Comparison of ENCODE assay signal across 19 cellular contexts in genomic region chr17:50192116-50192872, GRCh38. TPM values are rescaled to one million over a fixed set of nuclear protein-coding genes. Genes with fewer than 3 reads are reported as not detected.
A peak's percentile ranks its signal among the peaks of the same experiment; 100 is the strongest.
DNase-seq lines count a peak whose midpoint lies in the region; ATAC-seq and TF ChIP-seq lines count a peak whose summit lies in the region.
"Had no signal": no experiment of that assay in that cellular context is flagged by ENCODE, and none has a peak within 500 bp of the region (broad histone marks: within the 10 kb centered on the region; RNA-seq: fewer than 3 reads in every experiment).

No MANE protein-coding gene starts in this region.

- H3K4me3 Mint-ChIP-seq in stimulated activated naive B cell treated with anti-CD40 and anti-IgM and Interleukin-4, amounts not matched to agents 10 μg/mL and 1 μg/mL and 100 μg/mL, for 72 hours, result peak overlapping the region; percentile 31 to 37
- H3K4me3 Mint-ChIP-seq in activated CD8-positive, alpha-beta T cell treated with anti-CD3 and anti-CD28 coated beads for 36 hours, result no peak overlapping the region
- H3K4me3 Mint-ChIP-seq: activated naive CD4-positive, alpha-beta T cell treated with anti-CD3 and anti-CD28 coated beads, Interleukin-2, amount 10 ng/mL, durations not matched to agents 7 days and 5 days; natural killer cell treated with Interleukin-12 subunit alpha and Interleukin-12 subunit beta and Interleukin-15 and Interleukin-18, amount 100 ng/mL, for 72 hours had no signal

- no peak overlapping the region for H3K27ac ChIP-seq in BLaER1
- peak overlapping the region; percentile 78 for H3K27ac ChIP-seq in OCI-LY3 (ENCODE audit: low read length)
- H3K27ac ChIP-seq: C4-2B, dorsolateral prefrontal cortex had no signal

- no peak for TF ChIP-seq CTCF in OCI-LY3 (IDR thresholded peaks at IDR 0.05; ENCODE audit: low read depth, low read length)
- TF ChIP-seq CTCF in foreskin fibroblast (IDR thresholded peaks at IDR 0.05; ENCODE audit: low read depth, low read length), result no peak
- TF ChIP-seq CTCF in activated CD8-positive, alpha-beta T cell treated with anti-CD3 and anti-CD28 coated beads for 36 hours (IDR thresholded peaks at IDR 0.05), result no peak

- no peak for ATAC-seq in stimulated activated naive B cell treated with anti-CD40 and anti-IgM and Interleukin-4, amounts not matched to agents 10 μg/mL and 1 μg/mL and 100 μg/mL, for 72 hours (replicated peaks)
- no peak for ATAC-seq in activated CD8-positive, alpha-beta T cell treated with anti-CD3 and anti-CD28 coated beads for 36 hours
- no peak for ATAC-seq in HG03469 (IDR thresholded peaks at IDR 0.05; ENCODE audit: unreplicated experiment)
- ATAC-seq: heart left ventricle; natural killer cell treated with Interleukin-12 subunit alpha and Interleukin-12 subunit beta and Interleukin-15 and Interleukin-18, amount 100 ng/mL, for 72 hours had no signal

- peak overlapping the region; percentile 9 for H3K27ac Mint-ChIP-seq in stimulated activated naive B cell treated with anti-CD40 and anti-IgM and Interleukin-4, amounts not matched to agents 10 μg/mL and 1 μg/mL and 100 μg/mL, for 72 hours
- H3K27ac Mint-ChIP-seq in activated CD8-positive, alpha-beta T cell treated with anti-CD3 and anti-CD28 coated beads for 36 hours, result no peak overlapping the region
- H3K27ac Mint-ChIP-seq: activated naive CD4-positive, alpha-beta T cell treated with anti-CD3 and anti-CD28 coated beads, Interleukin-2, amount 10 ng/mL, durations not matched to agents 7 days and 5 days; natural killer cell treated with Interleukin-12 subunit alpha and Interleukin-12 subunit beta and Interleukin-15 and Interleukin-18, amount 100 ng/mL, for 72 hours had no signal

- no peaks in the 10 kb centered on the region for H3K9me3 Mint-ChIP-seq in stimulated activated naive B cell treated with anti-CD40 and anti-IgM and Interleukin-4, amounts not matched to agents 10 μg/mL and 1 μg/mL and 100 μg/mL, for 72 hours
- no peaks in the 10 kb centered on the region for H3K9me3 Mint-ChIP-seq in activated CD8-positive, alpha-beta T cell treated with anti-CD3 and anti-CD28 coated beads for 36 hours
- H3K9me3 Mint-ChIP-seq: activated naive CD4-positive, alpha-beta T cell treated with anti-CD3 and anti-CD28 coated beads, Interleukin-2, amount 10 ng/mL, durations not matched to agents 7 days and 5 days; brain; natural killer cell treated with Interleukin-12 subunit alpha and Interleukin-12 subunit beta and Interleukin-15 and Interleukin-18, amount 100 ng/mL, for 72 hours had no signal

- H3K9me3 ChIP-seq in BLaER1, result no peaks in the 10 kb centered on the region
- no peaks in the 10 kb centered on the region for H3K9me3 ChIP-seq in OCI-LY3 (ENCODE audit: insufficient read depth, low read length)
- H3K9me3 ChIP-seq: heart left ventricle had no signal

- POLR2A ChIA-PET in activated CD8-positive, alpha-beta T cell treated with anti-CD3 and anti-CD28 coated beads for 36 hours (lab: Charles Lee), result no interaction called here

- 0 out of 2 replicates have a peak overlapping the region, but pooled peaks have one; percentile 24 for H2AFZ ChIP-seq in OCI-LY3 (ENCODE audit: low read depth, low read length)

- DNase-seq in foreskin fibroblast (peak in 1 of 2 donors; percentile 27), mucosa of gallbladder (ENCODE audit: low spot score) (no peak)
- DNase-seq in stimulated activated naive B cell treated with anti-CD40 and anti-IgM and Interleukin-4, amounts not matched to agents 10 μg/mL and 1 μg/mL and 100 μg/mL, for 72 hours, result no peak
- DNase-seq in activated CD8-positive, alpha-beta T cell treated with anti-CD3 and anti-CD28 coated beads for 36 hours, result no peak
- DNase-seq: activated CD4-positive, alpha-beta T cell treated with anti-CD3 and anti-CD28 coated beads, Interleukin-2, amount 50 U/mL, for 4 hours; activated naive CD4-positive, alpha-beta T cell treated with anti-CD3 and anti-CD28 coated beads, Interleukin-2, amount 10 ng/mL, durations not matched to agents 7 days and 5 days; dorsolateral prefrontal cortex; erythroblast; mammary epithelial cell; NCI-H146; NCI-H774 had no signal

- H3K36me3 Mint-ChIP-seq in stimulated activated naive B cell treated with anti-CD40 and anti-IgM and Interleukin-4, amounts not matched to agents 10 μg/mL and 1 μg/mL and 100 μg/mL, for 72 hours, result peaks cover 0 to 1% of the 10 kb centered on the region in 2 donors
- H3K36me3 Mint-ChIP-seq in activated CD8-positive, alpha-beta T cell treated with anti-CD3 and anti-CD28 coated beads for 36 hours (ENCODE audit: low read depth), result no peaks in the 10 kb centered on the region
- H3K36me3 Mint-ChIP-seq: activated naive CD4-positive, alpha-beta T cell treated with anti-CD3 and anti-CD28 coated beads, Interleukin-2, amount 10 ng/mL, durations not matched to agents 7 days and 5 days; natural killer cell treated with Interleukin-12 subunit alpha and Interleukin-12 subunit beta and Interleukin-15 and Interleukin-18, amount 100 ng/mL, for 72 hours had no signal

- H4K20me1 ChIP-seq in BLaER1 (no peaks in the 10 kb centered on the region), OCI-LY3 (ENCODE audit: insufficient read depth, low read length) (no peaks in the 10 kb centered on the region)

- intact Hi-C loops in activated CD8-positive, alpha-beta T cell treated with anti-CD3 and anti-CD28 coated beads for 36 hours (cut with micrococcal nuclease), result no loop called here

- H3K27me3 ChIP-seq in BLaER1, result no peaks in the 10 kb centered on the region
- no peaks in the 10 kb centered on the region for H3K27me3 ChIP-seq in OCI-LY3 (ENCODE audit: low read depth, low read length)
- H3K27me3 ChIP-seq: heart left ventricle had no signal

- H3K36me3 ChIP-seq in BLaER1 (no peaks in the 10 kb centered on the region; the same call in 1 of the 2 replicates), OCI-LY3 (replicated peaks; ENCODE audit: low read depth, low read length) (peaks cover 39% of the 10 kb centered on the region)

- H3K4me1 ChIP-seq in BLaER1 (peaks cover 39% of the 10 kb centered on the region), OCI-LY3 (ENCODE audit: low read length) (peaks cover 67% of the 10 kb centered on the region)

- CTCF ChIA-PET in activated CD8-positive, alpha-beta T cell treated with anti-CD3 and anti-CD28 coated beads for 36 hours (lab: Charles Lee), result interaction anchor here (1.5 kb wide), 1 partner anchor 9 kb away, joined by 4 read pairs; the partner anchor contains the start of gene COL1A1

- H3K79me2 ChIP-seq in OCI-LY3 (ENCODE audit: low read length), result peaks cover 35% of the 10 kb centered on the region

- H3K9ac ChIP-seq in BLaER1 (peak overlapping the region; percentile 5; the same call in 1 of the 2 replicates), OCI-LY3 (ENCODE audit: low read length) (peak overlapping the region; percentile 91)

- H3K27me3 Mint-ChIP-seq in stimulated activated naive B cell treated with anti-CD40 and anti-IgM and Interleukin-4, amounts not matched to agents 10 μg/mL and 1 μg/mL and 100 μg/mL, for 72 hours, result peaks cover 0 to under 1% of the 10 kb centered on the region in 2 donors
- no peaks in the 10 kb centered on the region for H3K27me3 Mint-ChIP-seq in activated CD8-positive, alpha-beta T cell treated with anti-CD3 and anti-CD28 coated beads for 36 hours

- H3K4me3 ChIP-seq in BLaER1 (no peak overlapping the region; the same call in 1 of the 2 replicates), OCI-LY3 (ENCODE audit: low read length) (peak overlapping the region; percentile 88), foreskin fibroblast (ENCODE audit: low read depth in 1 of 2, low read length in 2 of 2) (peak overlapping the region; percentile 26 to 99)
- H3K4me3 ChIP-seq: dorsolateral prefrontal cortex, heart left ventricle had no signal

- peaks cover 36 to 52% of the 10 kb centered on the region in 2 donors for H3K4me1 Mint-ChIP-seq in stimulated activated naive B cell treated with anti-CD40 and anti-IgM and Interleukin-4, amounts not matched to agents 10 μg/mL and 1 μg/mL and 100 μg/mL, for 72 hours
- peaks cover 2% of the 10 kb centered on the region for H3K4me1 Mint-ChIP-seq in activated CD8-positive, alpha-beta T cell treated with anti-CD3 and anti-CD28 coated beads for 36 hours (ENCODE audit: low read depth)
- H3K4me1 Mint-ChIP-seq: activated naive CD4-positive, alpha-beta T cell treated with anti-CD3 and anti-CD28 coated beads, Interleukin-2, amount 10 ng/mL, durations not matched to agents 7 days and 5 days had no signal

- H3K4me2 ChIP-seq in BLaER1 (peak overlapping the region; percentile 62), OCI-LY3 (ENCODE audit: low read length) (peak overlapping the region; percentile 89)

RNA-seq across cellular contexts. Expression of gene COL1A1, which starts 9.1 kb away (rescaled TPM):
- 421 TPM for total RNA-seq in mucosa of gallbladder
- 1 to 10 TPM in 1 of 2 experiments, under 1 TPM in 1; 0.92 to 1.0 TPM for total RNA-seq in activated CD8-positive, alpha-beta T cell treated with anti-CD3 and anti-CD28 coated beads for 36 hours

RNA-seq across cellular contexts. Expression of gene SGCA, which starts 26.5 kb away (rescaled TPM):
- total RNA-seq in mucosa of gallbladder, result 23.5 TPM
- under 1 TPM in 1 of 2 experiments, not detected in 1; 0.34 TPM for total RNA-seq in activated CD8-positive, alpha-beta T cell treated with anti-CD3 and anti-CD28 coated beads for 36 hours
- total RNA-seq: mammary epithelial cell, pulmonary artery endothelial cell had no signal

RNA-seq across cellular contexts. Expression of gene PPP1R9B, which starts 41.8 kb away (rescaled TPM):
- total RNA-seq in mucosa of gallbladder, result 61.5 TPM
- total RNA-seq in activated CD8-positive, alpha-beta T cell treated with anti-CD3 and anti-CD28 coated beads for 36 hours, result 10 to 100 TPM; 52.4 to 56.4 TPM

Comparison
In these comparisons a context has a peak if more than half of its experiments do, and no peak if none do; other contexts are left out.
1. RNA of gene COL1A1, which starts 9.1 kb away (total RNA-seq): 421 TPM in mucosa of gallbladder (single experiment); 0.92 to 1.0 TPM in activated CD8-positive, alpha-beta T cell treated with anti-CD3 and anti-CD28 coated beads for 36 hours; every median in the first group is over 100 times any median in the second.
2. RNA of gene SGCA, which starts 26.5 kb away (total RNA-seq): 23.5 TPM in mucosa of gallbladder (single experiment); 0.34 TPM in activated CD8-positive, alpha-beta T cell treated with anti-CD3 and anti-CD28 coated beads for 36 hours; every median in the first group is over 10 times any median in the second.